Comparison of ENCODE assay signal across 9 cellular contexts in the genomic region with DNA sequence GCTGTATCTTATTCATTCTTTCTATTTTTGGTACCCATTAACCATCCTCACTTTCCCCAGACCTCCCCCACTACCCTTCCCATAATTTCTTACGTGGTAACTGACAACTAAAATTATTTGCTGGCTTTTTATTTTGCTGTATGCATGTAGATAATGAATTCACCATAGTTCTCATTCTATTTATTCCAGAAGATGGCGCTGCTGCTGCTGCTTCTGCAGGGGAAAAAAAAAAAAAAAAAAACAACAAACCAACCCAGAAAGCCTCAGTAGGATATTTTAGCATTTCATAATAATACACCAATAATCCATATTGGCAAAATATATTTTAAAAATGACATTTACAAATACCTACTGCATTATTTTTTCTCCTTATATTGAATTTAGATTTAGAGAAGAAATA.
DNase-seq lines count a peak whose midpoint lies in the region; ATAC-seq and TF ChIP-seq lines count a peak whose summit lies in the region.
"Had no signal": no experiment of that assay in that cellular context is flagged by ENCODE, and none has a peak within 500 bp of the region (broad histone marks: within the 10 kb centered on the region; RNA-seq: fewer than 3 reads in every experiment).

No MANE protein-coding gene starts in this region.

- H3K9me3 ChIP-seq in endodermal cell (ENCODE audit: control insufficient read depth, low read length) = no peaks in the 10 kb centered on the region

- no peaks in the 10 kb centered on the region for H3K27me3 ChIP-seq in endodermal cell (ENCODE audit: control insufficient read depth, insufficient read depth, low read length, poor library complexity, severe bottlenecking)

- CTCF ChIA-PET in activated CD8-positive, alpha-beta T cell treated with anti-CD3 and anti-CD28 coated beads for 36 hours (lab: Charles Lee) = no interaction called here
- CTCF ChIA-PET in activated CD8-positive, alpha-beta T cell treated with anti-CD3 and anti-CD28 coated beads, Interleukin-2, amount 10 ng/mL, durations not matched to agents 7 days and 5 days (lab: Charles Lee) = no interaction called here

- H3K36me3 Mint-ChIP-seq in activated CD8-positive, alpha-beta T cell treated with anti-CD3 and anti-CD28 coated beads for 36 hours (ENCODE audit: low read depth) = no peaks in the 10 kb centered on the region
- no peaks in the 10 kb centered on the region for H3K36me3 Mint-ChIP-seq in activated CD8-positive, alpha-beta T cell treated with anti-CD3 and anti-CD28 coated beads, Interleukin-2, amount 10 ng/mL, durations not matched to agents 7 days and 5 days (ENCODE audit: low read depth)
- H3K36me3 Mint-ChIP-seq in endodermal cell (ENCODE audit: low read depth) = no peaks in the 10 kb centered on the region

- intact Hi-C loops in activated CD8-positive, alpha-beta T cell treated with anti-CD3 and anti-CD28 coated beads for 36 hours (cut with micrococcal nuclease) = no loop called here

- WGBS in endodermal cell (ENCODE audit: insufficient coverage in 1 of 2, insufficient read length in 1 of 2), 2 experiments = no CpG with 5 or more reads among the region's 2 CpGs

- no peaks in the 10 kb centered on the region for H3K9me3 Mint-ChIP-seq in activated CD8-positive, alpha-beta T cell treated with anti-CD3 and anti-CD28 coated beads for 36 hours
- no peaks in the 10 kb centered on the region for H3K9me3 Mint-ChIP-seq in activated CD8-positive, alpha-beta T cell treated with anti-CD3 and anti-CD28 coated beads, Interleukin-2, amount 10 ng/mL, durations not matched to agents 7 days and 5 days (ENCODE audit: insufficient read depth)
- peaks cover 36% of the 10 kb centered on the region for H3K9me3 Mint-ChIP-seq in endodermal cell

- H3K9ac ChIP-seq in endodermal cell (ENCODE audit: extremely low read depth, low read length, poor library complexity, severe bottlenecking) = no peak overlapping the region

- H3K4me3 Mint-ChIP-seq in activated CD8-positive, alpha-beta T cell treated with anti-CD3 and anti-CD28 coated beads for 36 hours = no peak overlapping the region
- no peak overlapping the region for H3K4me3 Mint-ChIP-seq in activated CD8-positive, alpha-beta T cell treated with anti-CD3 and anti-CD28 coated beads, Interleukin-2, amount 10 ng/mL, durations not matched to agents 7 days and 5 days
- H3K4me3 Mint-ChIP-seq in endodermal cell = no peak overlapping the region

- H3K27ac Mint-ChIP-seq in activated CD8-positive, alpha-beta T cell treated with anti-CD3 and anti-CD28 coated beads for 36 hours = no peak overlapping the region
- H3K27ac Mint-ChIP-seq in activated CD8-positive, alpha-beta T cell treated with anti-CD3 and anti-CD28 coated beads, Interleukin-2, amount 10 ng/mL, durations not matched to agents 7 days and 5 days = no peak overlapping the region
- no peak overlapping the region for H3K27ac Mint-ChIP-seq in endodermal cell

- H3K4me3 ChIP-seq in endodermal cell (ENCODE audit: low read length) = no peak overlapping the region

- no peaks in the 10 kb centered on the region for H3K27me3 Mint-ChIP-seq in activated CD8-positive, alpha-beta T cell treated with anti-CD3 and anti-CD28 coated beads for 36 hours
- no peaks in the 10 kb centered on the region for H3K27me3 Mint-ChIP-seq in activated CD8-positive, alpha-beta T cell treated with anti-CD3 and anti-CD28 coated beads, Interleukin-2, amount 10 ng/mL, durations not matched to agents 7 days and 5 days (ENCODE audit: low read depth)
- H3K27me3 Mint-ChIP-seq in endodermal cell (ENCODE audit: insufficient read depth) = no peaks in the 10 kb centered on the region

- no peaks in the 10 kb centered on the region for H3K36me3 ChIP-seq in endodermal cell (ENCODE audit: control insufficient read depth, insufficient read depth, low read length)

- POLR2A ChIA-PET in activated CD8-positive, alpha-beta T cell treated with anti-CD3 and anti-CD28 coated beads for 36 hours (lab: Charles Lee) = no interaction called here
- POLR2A ChIA-PET in activated CD8-positive, alpha-beta T cell treated with anti-CD3 and anti-CD28 coated beads, Interleukin-2, amount 10 ng/mL, durations not matched to agents 7 days and 5 days (lab: Charles Lee) = no interaction called here

- H3K4me1 Mint-ChIP-seq in activated CD8-positive, alpha-beta T cell treated with anti-CD3 and anti-CD28 coated beads for 36 hours (ENCODE audit: low read depth) = no peaks in the 10 kb centered on the region
- no peaks in the 10 kb centered on the region for H3K4me1 Mint-ChIP-seq in activated CD8-positive, alpha-beta T cell treated with anti-CD3 and anti-CD28 coated beads, Interleukin-2, amount 10 ng/mL, durations not matched to agents 7 days and 5 days (ENCODE audit: low read depth)
- no peaks in the 10 kb centered on the region for H3K4me1 Mint-ChIP-seq in endodermal cell

- H3K27ac ChIP-seq in endodermal cell (ENCODE audit: low read depth, low read length) = no peak overlapping the region

- no peak for ATAC-seq in activated CD8-positive, alpha-beta T cell treated with anti-CD3 and anti-CD28 coated beads for 36 hours
- no peak for ATAC-seq in activated CD8-positive, alpha-beta T cell treated with anti-CD3 and anti-CD28 coated beads, Interleukin-2, amount 10 ng/mL, durations not matched to agents 7 days and 5 days
- ATAC-seq in HG02571 (IDR thresholded peaks at IDR 0.05; ENCODE audit: unreplicated experiment) = no peak
- no peak for ATAC-seq in GM21737 (IDR thresholded peaks at IDR 0.05; ENCODE audit: unreplicated experiment)

- peak; percentile 15 for TF ChIP-seq CTCF in activated CD8-positive, alpha-beta T cell treated with anti-CD3 and anti-CD28 coated beads for 36 hours (IDR thresholded peaks at IDR 0.05)
- TF ChIP-seq CTCF in endodermal cell (conservative IDR thresholded peaks at IDR 0.05) = peak; percentile 69

- no peaks in the 10 kb centered on the region for H3K4me1 ChIP-seq in endodermal cell (ENCODE audit: control insufficient read depth, insufficient read depth, low read length)

- no peak for DNase-seq in activated CD8-positive, alpha-beta T cell treated with anti-CD3 and anti-CD28 coated beads for 36 hours
- DNase-seq in activated CD8-positive, alpha-beta T cell treated with anti-CD3 and anti-CD28 coated beads, Interleukin-2, amount 10 ng/mL, durations not matched to agents 7 days and 5 days = no peak
- DNase-seq in NCI-H748 (lab: John Stamatoyannopoulos, UW; ENCODE audit: unreplicated experiment) (peak; percentile 25), endodermal cell (no peak), superior temporal gyrus (ENCODE audit: extremely low spot score) (peak; percentile 10), hepatic stellate cell (ENCODE audit: low spot score) (no peak)
- DNase-seq: stimulated activated CD4-positive, alpha-beta T cell treated with anti-CD3 and anti-CD28 coated beads, Interleukin-2, amount 100 ng/mL, for 48 hours had no signal

Comparison
In these comparisons a context has a peak if more than half of its experiments do, and no peak if none do; other contexts are left out.
1. DNase-seq: peak in NCI-H748 (single experiment) and superior temporal gyrus (single experiment); none in activated CD8-positive, alpha-beta T cell treated with anti-CD3 and anti-CD28 coated beads for 36 hours (single experiment), activated CD8-positive, alpha-beta T cell treated with anti-CD3 and anti-CD28 coated beads, Interleukin-2, amount 10 ng/mL, durations not matched to agents 7 days and 5 days (single experiment), endodermal cell (single experiment) and hepatic stellate cell (single experiment).